Comparison of ENCODE assay signal across 14 cellular contexts in the genomic region with DNA sequence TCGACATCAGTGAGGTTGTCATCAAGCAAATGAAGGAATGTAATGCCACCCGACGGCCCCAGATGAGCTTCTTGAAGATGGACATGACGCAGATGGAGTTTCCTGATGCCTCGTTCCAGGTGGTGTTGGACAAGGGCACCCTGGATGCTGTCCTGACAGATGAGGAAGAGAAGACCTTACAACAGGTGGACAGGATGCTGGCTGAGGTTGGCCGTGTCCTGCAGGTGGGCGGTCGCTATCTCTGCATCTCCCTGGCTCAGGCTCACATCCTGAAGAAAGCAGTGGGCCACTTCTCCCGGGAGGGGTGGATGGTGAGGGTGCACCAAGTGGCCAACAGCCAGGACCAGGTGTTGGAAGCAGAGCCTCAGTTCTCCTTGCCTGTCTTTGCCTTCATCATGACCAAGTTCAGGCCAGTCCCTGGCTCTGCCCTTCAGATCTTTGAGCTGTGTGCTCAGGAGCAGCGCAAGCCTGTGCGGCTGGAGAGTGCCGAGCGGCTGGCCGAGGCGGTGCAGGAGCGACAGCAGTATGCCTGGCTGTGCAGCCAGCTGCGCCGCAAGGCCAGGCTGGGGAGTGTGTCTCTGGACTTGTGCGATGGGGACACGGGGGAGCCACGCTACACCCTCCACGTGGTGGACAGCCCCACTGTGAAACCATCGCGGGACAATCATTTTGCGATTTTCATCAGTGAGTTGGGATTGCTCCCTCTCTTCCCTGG. TPM values are rescaled to one million over a fixed set of nuclear protein-coding genes. Genes with fewer than 3 reads are reported as not detected.
A peak's percentile ranks its signal among the peaks of the same experiment; 100 is the strongest.
DNase-seq lines count a peak whose midpoint lies in the region; ATAC-seq and TF ChIP-seq lines count a peak whose summit lies in the region.
"Had no signal": no experiment of that assay in that cellular context is flagged by ENCODE, and none has a peak within 500 bp of the region (broad histone marks: within the 10 kb centered on the region; RNA-seq: fewer than 3 reads in every experiment).

No MANE protein-coding gene starts in this region.

- peaks cover 49% of the 10 kb centered on the region for H3K36me3 Mint-ChIP-seq in activated CD8-positive, alpha-beta memory T cell treated with anti-CD3 and anti-CD28 coated beads, Interleukin-2, amount 10 ng/mL, durations not matched to agents 7 days and 5 days
- peaks cover 50% of the 10 kb centered on the region for H3K36me3 Mint-ChIP-seq in activated naive CD8-positive, alpha-beta T cell treated with anti-CD3 and anti-CD28 coated beads for 36 hours
- peaks cover 49% of the 10 kb centered on the region for H3K36me3 Mint-ChIP-seq in nephron progenitor cell (ENCODE audit: low read depth)

- H3K4me1 Mint-ChIP-seq in activated CD8-positive, alpha-beta memory T cell treated with anti-CD3 and anti-CD28 coated beads, Interleukin-2, amount 10 ng/mL, durations not matched to agents 7 days and 5 days, result peaks cover 78% of the 10 kb centered on the region
- peaks cover 51% of the 10 kb centered on the region for H3K4me1 Mint-ChIP-seq in activated naive CD8-positive, alpha-beta T cell treated with anti-CD3 and anti-CD28 coated beads for 36 hours
- H3K4me1 Mint-ChIP-seq in nephron progenitor cell, result peaks cover 52% of the 10 kb centered on the region

- CTCF ChIA-PET in activated CD8-positive, alpha-beta memory T cell treated with anti-CD3 and anti-CD28 coated beads, Interleukin-2, amount 10 ng/mL, durations not matched to agents 7 days and 5 days (lab: Charles Lee), result interaction anchor here (0.9 to 1.4 kb wide), 2 partner anchors 18 to 299 kb away, joined by 4 to 6 read pairs; partner anchors contain the start of gene PRRC2C

- TF ChIP-seq CTCF in MM.1S (IDR thresholded peaks at IDR 0.05; ENCODE audit: low read length) (no peak), nephron progenitor cell (IDR thresholded peaks at IDR 0.05) (no peak)

- no peak overlapping the region for H2AFZ ChIP-seq in MM.1S (ENCODE audit: low read length)

- peak overlapping the region; percentile 58; the same call in 1 of the 2 replicates for H3K4me2 ChIP-seq in MM.1S (ENCODE audit: low read depth, low read length)
- H3K4me2 ChIP-seq: smooth muscle cell had no signal

- H3K27me3 Mint-ChIP-seq in activated CD8-positive, alpha-beta memory T cell treated with anti-CD3 and anti-CD28 coated beads, Interleukin-2, amount 10 ng/mL, durations not matched to agents 7 days and 5 days, result no peaks in the 10 kb centered on the region
- no peaks in the 10 kb centered on the region for H3K27me3 Mint-ChIP-seq in activated naive CD8-positive, alpha-beta T cell treated with anti-CD3 and anti-CD28 coated beads for 36 hours
- H3K27me3 Mint-ChIP-seq in nephron progenitor cell (ENCODE audit: low read depth, poor library complexity), result peaks cover 4% of the 10 kb centered on the region

- H3K27ac Mint-ChIP-seq in activated CD8-positive, alpha-beta memory T cell treated with anti-CD3 and anti-CD28 coated beads, Interleukin-2, amount 10 ng/mL, durations not matched to agents 7 days and 5 days, result peak overlapping the region; percentile 88
- no peak overlapping the region for H3K27ac Mint-ChIP-seq in activated naive CD8-positive, alpha-beta T cell treated with anti-CD3 and anti-CD28 coated beads for 36 hours
- no peak overlapping the region for H3K27ac Mint-ChIP-seq in nephron progenitor cell

- H3K9me3 ChIP-seq in MM.1S (replicated peaks; ENCODE audit: insufficient read depth, low read length), result no peaks in the 10 kb centered on the region
- H3K9me3 ChIP-seq: mucosa of descending colon, uterus had no signal

- peaks cover 56% of the 10 kb centered on the region for H3K79me2 ChIP-seq in MM.1S (ENCODE audit: low read length)

- peaks cover 26% of the 10 kb centered on the region for H3F3A ChIP-seq in MM.1S (ENCODE audit: insufficient read depth, low read length)

- peaks cover 9% of the 10 kb centered on the region; the same call in 1 of the 2 replicates for H3K36me3 ChIP-seq in MM.1S (replicated peaks; ENCODE audit: insufficient read depth, low read length)
- H3K36me3 ChIP-seq: uterus had no signal

- no peaks in the 10 kb centered on the region for H3K9me3 Mint-ChIP-seq in activated CD8-positive, alpha-beta memory T cell treated with anti-CD3 and anti-CD28 coated beads, Interleukin-2, amount 10 ng/mL, durations not matched to agents 7 days and 5 days (ENCODE audit: low read depth)
- no peaks in the 10 kb centered on the region for H3K9me3 Mint-ChIP-seq in activated naive CD8-positive, alpha-beta T cell treated with anti-CD3 and anti-CD28 coated beads for 36 hours
- H3K9me3 Mint-ChIP-seq in nephron progenitor cell, result no peaks in the 10 kb centered on the region

- no peak for ATAC-seq in activated CD8-positive, alpha-beta memory T cell treated with anti-CD3 and anti-CD28 coated beads, Interleukin-2, amount 10 ng/mL, durations not matched to agents 7 days and 5 days
- ATAC-seq: mucosa of descending colon had no signal

- peaks cover 35% of the 10 kb centered on the region for H3K4me1 ChIP-seq in MM.1S (ENCODE audit: low read length)

- no peaks in the 10 kb centered on the region for H4K20me1 ChIP-seq in MM.1S (ENCODE audit: insufficient read depth, low read length)

- H3K4me3 ChIP-seq in MM.1S (ENCODE audit: low read length), result no peak overlapping the region
- H3K4me3 ChIP-seq: mucosa of descending colon, smooth muscle cell, uterus had no signal

- peak overlapping the region; percentile 31; the same call in 1 of the 2 replicates for H3K27ac ChIP-seq in MM.1S (ENCODE audit: low read length)
- H3K27ac ChIP-seq: uterus had no signal

- no peaks in the 10 kb centered on the region for H3K9me2 ChIP-seq in MM.1S (replicated peaks; ENCODE audit: insufficient read depth, low read length)

- no peaks in the 10 kb centered on the region for H3K27me3 ChIP-seq in MM.1S (replicated peaks; ENCODE audit: insufficient read depth, low read length)
- H3K27me3 ChIP-seq: uterus had no signal

- no peak for DNase-seq in activated CD8-positive, alpha-beta memory T cell treated with anti-CD3 and anti-CD28 coated beads, Interleukin-2, amount 10 ng/mL, durations not matched to agents 7 days and 5 days
- no peak for DNase-seq in activated CD8-positive, alpha-beta memory T cell treated with anti-CD3 and anti-CD28 coated beads for 24 hours
- no peak for DNase-seq in MM.1S
- no peak for DNase-seq in activated naive CD8-positive, alpha-beta T cell treated with anti-CD3 and anti-CD28 coated beads for 36 hours
- no peak for DNase-seq in nephron progenitor cell
- no peak for DNase-seq in NCI-H82 (lab: John Stamatoyannopoulos, UW)
- no peak for DNase-seq in NCI-H345 treated with DMSO at 0.1 percent for 48 hours (lab: John Stamatoyannopoulos, UW; ENCODE audit: unreplicated experiment)
- DNase-seq in activated gamma-delta T cell treated with Interleukin-2 at 50 U/mL for 16 hours, result no peak
- DNase-seq: activated CD4-positive, alpha-beta T cell treated with anti-CD3 and anti-CD28 coated beads for 1 hour; activated effector memory CD4-positive, alpha-beta T cell treated with anti-CD3 and anti-CD28 coated beads, Interleukin-2, amount 50 U/mL, for 16 hours; GOT3; mucosa of descending colon; uterus had no signal

- peak overlapping the region; percentile 99 for H3K4me3 Mint-ChIP-seq in activated CD8-positive, alpha-beta memory T cell treated with anti-CD3 and anti-CD28 coated beads, Interleukin-2, amount 10 ng/mL, durations not matched to agents 7 days and 5 days
- H3K4me3 Mint-ChIP-seq in activated naive CD8-positive, alpha-beta T cell treated with anti-CD3 and anti-CD28 coated beads for 36 hours, result peak overlapping the region; percentile 92
- peak overlapping the region; percentile 97 for H3K4me3 Mint-ChIP-seq in nephron progenitor cell

- no peak overlapping the region for H3K9ac ChIP-seq in MM.1S (ENCODE audit: low read length)

RNA-seq across cellular contexts. Expression of gene METTL13, which starts 2.5 kb away (rescaled TPM):
- total RNA-seq in activated CD8-positive, alpha-beta memory T cell treated with anti-CD3 and anti-CD28 coated beads, Interleukin-2, amount 10 ng/mL, durations not matched to agents 7 days and 5 days, result 10 to 100 TPM; 47.0 to 56.4 TPM
- total RNA-seq in activated naive CD8-positive, alpha-beta T cell treated with anti-CD3 and anti-CD28 coated beads for 36 hours, result 10 to 100 TPM; 59.3 to 60.0 TPM

RNA-seq across cellular contexts. Expression of gene VAMP4, which starts 42.1 kb away (rescaled TPM):
- total RNA-seq in activated CD8-positive, alpha-beta memory T cell treated with anti-CD3 and anti-CD28 coated beads, Interleukin-2, amount 10 ng/mL, durations not matched to agents 7 days and 5 days, result 10 to 100 TPM; 12.5 to 16.9 TPM
- total RNA-seq in activated naive CD8-positive, alpha-beta T cell treated with anti-CD3 and anti-CD28 coated beads for 36 hours, result 1 to 10 TPM; 4.8 to 5.1 TPM

RNA-seq across cellular contexts. Expression of gene DNM3, which starts 57.3 kb away (rescaled TPM):
- total RNA-seq in activated CD8-positive, alpha-beta memory T cell treated with anti-CD3 and anti-CD28 coated beads, Interleukin-2, amount 10 ng/mL, durations not matched to agents 7 days and 5 days, result 1 to 10 TPM; 1.7 to 2.2 TPM
- under 1 TPM; 0.34 to 0.35 TPM for total RNA-seq in activated naive CD8-positive, alpha-beta T cell treated with anti-CD3 and anti-CD28 coated beads for 36 hours
